2 cellular contexts compared by ENCODE assay signal in genomic region chr7:5472432-5473315, GRCh38.
A peak's percentile ranks its signal among the peaks of the same experiment; 100 is the strongest.
TF ChIP-seq lines count a peak whose summit lies in the region.

No MANE protein-coding gene starts in this region.

TF ChIP-seq in SK-N-SH treated with all-trans-retinoic acid at 6 μM for 48 hours, 23 proteins besides CTCF, POLR2A, EP300 and RAD21 (continued from another document):
- TF ChIP-seq POU6F1 (CRISPR knock-in tag; IDR thresholded peaks at IDR 0.05; ENCODE audit: borderline replicate concordance, low read depth) (no peak), CSRNP3 (CRISPR knock-in tag; IDR thresholded peaks at IDR 0.05) (no peak), ZNF565 (CRISPR knock-in tag; conservative IDR thresholded peaks at IDR 0.05; ENCODE audit: low read depth) (0 out of 2 replicates have a peak, but pooled peaks have one; percentile 23), ZFP3 (CRISPR knock-in tag; IDR thresholded peaks at IDR 0.05) (no peak)

TF ChIP-seq in SK-N-SH, 30 proteins besides CTCF, POLR2A, EP300 and RAD21 (continued from another document):
- TF ChIP-seq TEAD4 (IDR thresholded peaks at IDR 0.05; ENCODE audit: borderline replicate concordance, insufficient read depth), result no peak
- TF ChIP-seq USF1 (IDR thresholded peaks at IDR 0.05; ENCODE audit: borderline replicate concordance, low read depth), result no peak
- no peak for TF ChIP-seq ZBTB33 (IDR thresholded peaks at IDR 0.05; ENCODE audit: borderline replicate concordance, low read depth)
- TF ChIP-seq RCOR1 (IDR thresholded peaks at IDR 0.05; ENCODE audit: low read length), result no peak
- no peak for TF ChIP-seq CHD2 (IDR thresholded peaks at IDR 0.05; ENCODE audit: low read length, partially characterized antibody)
- TF ChIP-seq MAX (IDR thresholded peaks at IDR 0.05; ENCODE audit: low read depth), result no peak
- no peak for TF ChIP-seq ELF1 (IDR thresholded peaks at IDR 0.05)
TF ChIP-seq in SK-N-SH: peak in this region for 0.
